Comparison of ENCODE assay signal across 8 cellular contexts in the genomic region with DNA sequence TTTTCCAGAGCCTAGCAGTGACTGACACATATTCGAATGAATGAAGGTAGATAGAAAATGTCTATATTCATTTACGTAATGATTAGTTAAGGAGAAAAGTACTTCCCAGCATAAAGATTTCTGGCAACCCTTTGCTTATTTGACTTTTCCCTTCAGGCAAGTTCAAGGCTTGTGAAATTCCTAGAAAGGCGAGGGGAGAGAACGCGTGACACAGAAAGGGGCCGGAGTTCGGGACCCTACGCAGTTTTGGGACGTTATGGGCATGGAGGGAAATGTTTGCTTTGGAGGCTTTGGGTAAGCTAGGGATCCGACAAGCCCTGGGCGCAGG. TPM values are rescaled to one million over a fixed set of nuclear protein-coding genes. Genes with fewer than 3 reads are reported as not detected.
A peak's percentile ranks its signal among the peaks of the same experiment; 100 is the strongest.
DNase-seq lines count a peak whose midpoint lies in the region; ATAC-seq and TF ChIP-seq lines count a peak whose summit lies in the region.

No MANE protein-coding gene starts in this region.

- no peak for TF ChIP-seq POLR2A in heart left ventricle (IDR thresholded peaks at IDR 0.05)
- TF ChIP-seq POLR2A in breast epithelium (IDR thresholded peaks at IDR 0.05): no peak
- no peak for TF ChIP-seq POLR2A in uterus (IDR thresholded peaks at IDR 0.05)

- intact Hi-C loops in heart left ventricle (cut with DNase I) (loop anchor here in 1 of 10 donors (10.0 kb wide), 1 partner anchor 665 kb away; a partner anchor contains a TSS), left cardiac atrium (cut with DNase I) (loop anchor here in 1 of 2 donors (10.0 kb wide), 1 partner anchor 1345 kb away; a partner anchor contains a TSS), breast epithelium (cut with DNase I; ENCODE audit: low total_unique reads) (no loop called here), uterus (cut with DNase I; ENCODE audit: low total_unique reads) (no loop called here)

- no peak for DNase-seq in heart left ventricle
- no peak for DNase-seq in left cardiac atrium
- DNase-seq in breast epithelium (ENCODE audit: low spot score in 2 of 2): no peak
- no peak for DNase-seq in mesothelial cell of epicardium (ENCODE audit: low spot score in 2 of 2, unreplicated experiment in 2 of 2)
- no peak for DNase-seq in uterus
- no peak for DNase-seq in amygdala (lab: John Stamatoyannopoulos, UW)

- ATAC-seq in heart left ventricle (no peak), left cardiac atrium (no peak), HG02798 (IDR thresholded peaks at IDR 0.05; ENCODE audit: poor library complexity, unreplicated experiment) (no peak), GM18520 (IDR thresholded peaks at IDR 0.05; ENCODE audit: unreplicated experiment) (no peak)

- H3K4me3 ChIP-seq in heart left ventricle: peak overlapping the region; percentile 41 to 95 (median 88)
- H3K4me3 ChIP-seq in breast epithelium: peak overlapping the region; percentile 90 to 93 (median 92)
- peak overlapping the region; percentile 49 to 97 for H3K4me3 ChIP-seq in uterus

- H3K27ac ChIP-seq in heart left ventricle (peak overlapping the region; percentile 60 to 98 (median 92)), breast epithelium (peak overlapping the region; percentile 96 to 99), uterus (peak overlapping the region; percentile 94 to 98)

- no peaks in the 10 kb centered on the region for H3K27me3 ChIP-seq in heart left ventricle
- no peaks in the 10 kb centered on the region for H3K27me3 ChIP-seq in breast epithelium
- H3K27me3 ChIP-seq in uterus: no peaks in the 10 kb centered on the region

- H3K4me3 Mint-ChIP-seq in mesothelial cell of epicardium: peak overlapping the region; percentile 77

- H3K27me3 Mint-ChIP-seq in mesothelial cell of epicardium (ENCODE audit: low read depth): no peaks in the 10 kb centered on the region

- H3K27ac Mint-ChIP-seq in mesothelial cell of epicardium: peak overlapping the region; percentile 83

- H3K4me1 Mint-ChIP-seq in mesothelial cell of epicardium: peaks cover 25% of the 10 kb centered on the region

- H3K9me3 Mint-ChIP-seq in mesothelial cell of epicardium: no peaks in the 10 kb centered on the region

- WGBS in heart left ventricle, 4 donors: 2 to 5% (median 4%) methylated on average over 10 to 11 of the region's 11 CpGs

- TF ChIP-seq CTCF in heart left ventricle (IDR thresholded peaks at IDR 0.05): no peak
- TF ChIP-seq CTCF in breast epithelium (IDR thresholded peaks at IDR 0.05): no peak
- TF ChIP-seq CTCF in mesothelial cell of epicardium (IDR thresholded peaks at IDR 0.05; ENCODE audit: unreplicated experiment): no peak
- TF ChIP-seq CTCF in uterus (IDR thresholded peaks at IDR 0.05): no peak

- no peaks in the 10 kb centered on the region for H3K36me3 ChIP-seq in heart left ventricle
- H3K36me3 ChIP-seq in breast epithelium: no peaks in the 10 kb centered on the region
- H3K36me3 ChIP-seq in uterus: no peaks in the 10 kb centered on the region

- H3K9me3 ChIP-seq in heart left ventricle (no peaks in the 10 kb centered on the region), breast epithelium (no peaks in the 10 kb centered on the region), uterus (no peaks in the 10 kb centered on the region)

- H3K36me3 Mint-ChIP-seq in mesothelial cell of epicardium: no peaks in the 10 kb centered on the region

- peaks cover 0 to 34% (median 16%) of the 10 kb centered on the region in 12 donors for H3K4me1 ChIP-seq in heart left ventricle
- H3K4me1 ChIP-seq in breast epithelium: no peaks in the 10 kb centered on the region
- no peaks in the 10 kb centered on the region for H3K4me1 ChIP-seq in uterus

RNA-seq across cellular contexts. Expression of a gene that starts 0.5 kb away (rescaled TPM):
- total RNA-seq in heart left ventricle (10 to 100 TPM; 33.8 to 55.3 (median 45.7) TPM), left cardiac atrium (10 to 100 TPM; 39.4 to 56.8 TPM), breast epithelium (10 to 100 TPM; 52.8 to 78.4 (median 53.0) TPM), mesothelial cell of epicardium (82.8 to 89.2 TPM (median 88.1 TPM) in 3 replicates), uterus (10 to 100 TPM; 34.6 to 97.5 (median 63.5) TPM)
- 10 to 100 TPM; 20.4 to 24.1 TPM for polyA plus RNA-seq in heart left ventricle
